Comparison of ENCODE assay signal across 8 cellular contexts in the genomic region with DNA sequence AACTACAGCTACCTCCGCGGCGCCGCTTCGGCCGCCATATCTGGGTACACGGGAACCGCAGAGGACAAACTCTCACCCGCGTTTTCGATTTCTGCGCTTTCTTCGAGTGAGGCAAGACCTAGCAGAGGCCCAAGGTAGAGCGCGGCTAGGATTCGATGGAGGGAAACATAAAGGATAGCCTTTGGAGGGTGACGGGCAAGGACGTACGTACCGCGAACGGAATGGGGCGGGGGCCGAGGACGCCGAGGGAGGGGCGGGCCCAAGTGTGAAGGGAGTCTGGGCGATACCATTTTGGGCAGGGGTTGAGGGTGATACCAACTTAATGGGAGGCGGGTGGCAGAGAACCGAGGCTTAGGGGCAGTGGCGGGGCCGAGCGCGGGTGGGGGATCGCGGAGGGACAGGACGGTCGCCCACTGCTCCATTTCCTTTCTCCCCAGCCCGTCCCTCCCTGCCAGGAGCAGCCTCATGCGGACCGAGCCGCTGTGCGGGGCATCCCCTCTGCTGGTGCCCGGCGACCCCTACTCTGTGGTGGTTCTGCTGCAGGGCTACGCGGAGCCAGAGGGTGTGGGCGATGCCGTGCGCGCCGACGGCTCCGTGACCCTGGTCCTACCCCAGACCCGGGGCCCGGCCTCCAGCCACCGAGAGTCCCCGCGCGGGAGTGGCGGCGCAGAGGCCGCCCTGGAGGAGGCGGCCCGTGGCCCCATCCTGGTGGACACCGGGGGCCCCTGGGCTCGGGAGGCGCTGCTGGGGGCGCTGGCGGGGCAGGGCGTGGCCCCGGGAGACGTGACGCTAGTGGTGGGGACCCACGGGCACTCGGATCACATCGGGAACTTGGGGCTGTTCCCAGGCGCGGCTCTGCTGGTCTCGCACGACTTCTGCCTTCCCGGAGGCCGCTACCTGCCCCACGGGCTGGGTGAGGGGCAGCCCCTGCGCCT. TPM values are rescaled to one million over a fixed set of nuclear protein-coding genes. Genes with fewer than 3 reads are reported as not detected.
A peak's percentile ranks its signal among the peaks of the same experiment; 100 is the strongest.
DNase-seq lines count a peak whose midpoint lies in the region; ATAC-seq and TF ChIP-seq lines count a peak whose summit lies in the region.

A gene with protein sequence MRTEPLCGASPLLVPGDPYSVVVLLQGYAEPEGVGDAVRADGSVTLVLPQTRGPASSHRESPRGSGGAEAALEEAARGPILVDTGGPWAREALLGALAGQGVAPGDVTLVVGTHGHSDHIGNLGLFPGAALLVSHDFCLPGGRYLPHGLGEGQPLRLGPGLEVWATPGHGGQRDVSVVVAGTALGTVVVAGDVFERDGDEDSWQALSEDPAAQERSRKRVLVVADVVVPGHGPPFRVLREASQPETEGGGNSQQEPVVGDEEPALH (plus strand): TSS at position 37 of the 935 bp plus-strand sequence. CDS start 429 bp downstream, at position 466.

- intact Hi-C loops in breast epithelium (cut with DNase I; ENCODE audit: low total_unique reads) = no loop called here

- H3K27me3 ChIP-seq in WERI-Rb-1 (ENCODE audit: insufficient read depth, low read depth, severe bottlenecking) = no peaks in the 10 kb centered on the region
- H3K27me3 ChIP-seq in breast epithelium = no peaks in the 10 kb centered on the region

- H3K36me3 ChIP-seq in WERI-Rb-1 (peaks cover 8% of the 10 kb centered on the region; the same call in 1 of the 2 replicates), breast epithelium (no peaks in the 10 kb centered on the region)

- DNase-seq in A172 (ENCODE audit: low spot score) = peak; percentile 88
- peak; percentile 83 for DNase-seq in NCI-H2196 treated with DMSO at 0.1 percent for 48 hours (lab: John Stamatoyannopoulos, UW; ENCODE audit: unreplicated experiment)
- DNase-seq in WERI-Rb-1 = peak; percentile 92
- peak; percentile 74 to 90 for DNase-seq in breast epithelium (ENCODE audit: low spot score in 2 of 2)
- peak; percentile 87 for DNase-seq in iPS-NIHi11 (ENCODE audit: low spot score)

- peak within 1 kb of the TSS; percentile 91 for H3K27ac ChIP-seq in WERI-Rb-1
- peak within 1 kb of the TSS; percentile 98 to 99 for H3K27ac ChIP-seq in breast epithelium
- H3K27ac ChIP-seq in skin epidermis = peak within 1 kb of the TSS; percentile 81 to 99 (median 95)

- H3K4me3 ChIP-seq in WERI-Rb-1 (ENCODE audit: low read depth, low read length) = peak within 1 kb of the TSS; percentile 95
- peak within 1 kb of the TSS; percentile 88 to 94 (median 90) for H3K4me3 ChIP-seq in breast epithelium
- peak within 1 kb of the TSS; percentile 60 to 93 (median 73) for H3K4me3 ChIP-seq in skin epidermis

- ATAC-seq in GM18861 (IDR thresholded peaks at IDR 0.05; ENCODE audit: unreplicated experiment) (peak; percentile 38), HG03103 (IDR thresholded peaks at IDR 0.05; ENCODE audit: low read depth, unreplicated experiment) (peak; percentile 61)

- TF ChIP-seq POLR2A in breast epithelium (IDR thresholded peaks at IDR 0.05) = peak; percentile 32

- TF ChIP-seq CTCF in WERI-Rb-1 (IDR thresholded peaks at IDR 0.05; ENCODE audit: low read depth, low read length) (no peak), breast epithelium (IDR thresholded peaks at IDR 0.05) (no peak)

- H3K9me3 ChIP-seq in WERI-Rb-1 (ENCODE audit: severe bottlenecking) = no peaks in the 10 kb centered on the region
- H3K9me3 ChIP-seq in breast epithelium = no peaks in the 10 kb centered on the region

- H3K4me1 ChIP-seq in breast epithelium = no peaks in the 10 kb centered on the region

RNA-seq across cellular contexts. Expression of the gene that starts here (rescaled TPM):
- 1.4 and 2.9 TPM in 2 replicates for total RNA-seq in A172 (2014; rRNA removed; shearing (Covaris generic))
- 1 to 10 TPM; 2.7 to 6.9 (median 4.5) TPM for total RNA-seq in breast epithelium

Comparison
In these comparisons a context has a peak if more than half of its experiments do, and no peak if none do; other contexts are left out.
1. Peak in every context shown above with its lines: DNase-seq, ATAC-seq, H3K4me3 ChIP-seq and H3K27ac ChIP-seq.